In the genomic region with DNA sequence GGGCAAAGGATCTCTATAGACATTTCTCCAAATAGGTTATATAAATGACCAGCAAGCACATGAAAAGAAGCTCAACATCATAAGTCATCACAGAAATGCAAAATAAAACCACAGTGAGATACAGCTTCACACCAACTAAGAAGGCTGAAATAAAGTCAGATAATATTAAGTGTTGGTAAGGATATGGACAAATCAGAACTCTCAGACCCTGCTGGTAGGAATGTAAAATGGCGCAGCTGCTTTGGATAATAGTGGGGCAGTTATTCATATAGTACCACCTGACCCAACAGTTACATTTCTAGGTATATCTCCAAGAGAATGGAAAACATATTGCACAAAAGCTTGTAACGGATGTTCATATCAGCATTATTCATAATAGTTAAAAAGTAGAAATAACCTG, we compare ENCODE assay signal across 1 cellular context.
TF ChIP-seq lines count a peak whose summit lies in the region.

No MANE protein-coding gene starts in this region.

TF ChIP-seq in HepG2, 621 proteins besides CTCF, POLR2A, EP300 and RAD21:
- TF ChIP-seq, protein P1, sequence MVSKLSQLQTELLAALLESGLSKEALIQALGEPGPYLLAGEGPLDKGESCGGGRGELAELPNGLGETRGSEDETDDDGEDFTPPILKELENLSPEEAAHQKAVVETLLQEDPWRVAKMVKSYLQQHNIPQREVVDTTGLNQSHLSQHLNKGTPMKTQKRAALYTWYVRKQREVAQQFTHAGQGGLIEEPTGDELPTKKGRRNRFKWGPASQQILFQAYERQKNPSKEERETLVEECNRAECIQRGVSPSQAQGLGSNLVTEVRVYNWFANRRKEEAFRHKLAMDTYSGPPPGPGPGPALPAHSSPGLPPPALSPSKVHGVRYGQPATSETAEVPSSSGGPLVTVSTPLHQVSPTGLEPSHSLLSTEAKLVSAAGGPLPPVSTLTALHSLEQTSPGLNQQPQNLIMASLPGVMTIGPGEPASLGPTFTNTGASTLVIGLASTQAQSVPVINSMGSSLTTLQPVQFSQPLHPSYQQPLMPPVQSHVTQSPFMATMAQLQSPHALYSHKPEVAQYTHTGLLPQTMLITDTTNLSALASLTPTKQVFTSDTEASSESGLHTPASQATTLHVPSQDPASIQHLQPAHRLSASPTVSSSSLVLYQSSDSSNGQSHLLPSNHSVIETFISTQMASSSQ (IDR thresholded peaks at IDR 0.05; ENCODE audit: low read depth): no peak
- TF ChIP-seq, protein P1 (CRISPR knock-in tag; IDR thresholded peaks at IDR 0.05; ENCODE audit: borderline replicate concordance): no peak
- TF ChIP-seq, protein P2, sequence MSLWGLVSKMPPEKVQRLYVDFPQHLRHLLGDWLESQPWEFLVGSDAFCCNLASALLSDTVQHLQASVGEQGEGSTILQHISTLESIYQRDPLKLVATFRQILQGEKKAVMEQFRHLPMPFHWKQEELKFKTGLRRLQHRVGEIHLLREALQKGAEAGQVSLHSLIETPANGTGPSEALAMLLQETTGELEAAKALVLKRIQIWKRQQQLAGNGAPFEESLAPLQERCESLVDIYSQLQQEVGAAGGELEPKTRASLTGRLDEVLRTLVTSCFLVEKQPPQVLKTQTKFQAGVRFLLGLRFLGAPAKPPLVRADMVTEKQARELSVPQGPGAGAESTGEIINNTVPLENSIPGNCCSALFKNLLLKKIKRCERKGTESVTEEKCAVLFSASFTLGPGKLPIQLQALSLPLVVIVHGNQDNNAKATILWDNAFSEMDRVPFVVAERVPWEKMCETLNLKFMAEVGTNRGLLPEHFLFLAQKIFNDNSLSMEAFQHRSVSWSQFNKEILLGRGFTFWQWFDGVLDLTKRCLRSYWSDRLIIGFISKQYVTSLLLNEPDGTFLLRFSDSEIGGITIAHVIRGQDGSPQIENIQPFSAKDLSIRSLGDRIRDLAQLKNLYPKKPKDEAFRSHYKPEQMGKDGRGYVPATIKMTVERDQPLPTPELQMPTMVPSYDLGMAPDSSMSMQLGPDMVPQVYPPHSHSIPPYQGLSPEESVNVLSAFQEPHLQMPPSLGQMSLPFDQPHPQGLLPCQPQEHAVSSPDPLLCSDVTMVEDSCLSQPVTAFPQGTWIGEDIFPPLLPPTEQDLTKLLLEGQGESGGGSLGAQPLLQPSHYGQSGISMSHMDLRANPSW (CRISPR knock-in tag; IDR thresholded peaks at IDR 0.05; ENCODE audit: borderline replicate concordance): no peak
- TF ChIP-seq LCORL (IDR thresholded peaks at IDR 0.05) (no peak), LCORL (CRISPR knock-in tag; IDR thresholded peaks at IDR 0.05) (no peak), ISL2 (CRISPR knock-in tag; IDR thresholded peaks at IDR 0.05) (no peak), TEAD3 (CRISPR knock-in tag; optimal IDR thresholded peaks at IDR 0.05; ENCODE audit: borderline replicate concordance) (peak; percentile 97), ZNF7 (CRISPR knock-in tag; IDR thresholded peaks at IDR 0.05) (peak; percentile 99), SCMH1 (CRISPR knock-in tag; IDR thresholded peaks at IDR 0.05; ENCODE audit: borderline replicate concordance) (no peak), RFX1 (IDR thresholded peaks at IDR 0.05) (no peak), ZFX (CRISPR knock-in tag; IDR thresholded peaks at IDR 0.05; ENCODE audit: low read depth) (no peak), ZNF788 (CRISPR knock-in tag; IDR thresholded peaks at IDR 0.05; ENCODE audit: borderline replicate concordance) (no peak), ZMYM2 (CRISPR knock-in tag; IDR thresholded peaks at IDR 0.05) (0 out of 2 replicates have a peak, but pooled peaks have one; percentile 24), KLF12 (CRISPR knock-in tag; IDR thresholded peaks at IDR 0.05; ENCODE audit: borderline replicate concordance) (no peak), ZNF557 (CRISPR knock-in tag; IDR thresholded peaks at IDR 0.05) (no peak), BRD4 (CRISPR knock-in tag; IDR thresholded peaks at IDR 0.05) (no peak), HIVEP1 (CRISPR knock-in tag; IDR thresholded peaks at IDR 0.05) (no peak), ZFP82 (CRISPR knock-in tag; IDR thresholded peaks at IDR 0.05; ENCODE audit: borderline replicate concordance) (no peak), ZNF550 (CRISPR knock-in tag; IDR thresholded peaks at IDR 0.05; ENCODE audit: borderline replicate concordance) (no peak), ZFP36 (IDR thresholded peaks at IDR 0.05; ENCODE audit: borderline replicate concordance, low read depth, low read length, partially characterized antibody) (peak; percentile 74)
- TF ChIP-seq, protein P3, sequence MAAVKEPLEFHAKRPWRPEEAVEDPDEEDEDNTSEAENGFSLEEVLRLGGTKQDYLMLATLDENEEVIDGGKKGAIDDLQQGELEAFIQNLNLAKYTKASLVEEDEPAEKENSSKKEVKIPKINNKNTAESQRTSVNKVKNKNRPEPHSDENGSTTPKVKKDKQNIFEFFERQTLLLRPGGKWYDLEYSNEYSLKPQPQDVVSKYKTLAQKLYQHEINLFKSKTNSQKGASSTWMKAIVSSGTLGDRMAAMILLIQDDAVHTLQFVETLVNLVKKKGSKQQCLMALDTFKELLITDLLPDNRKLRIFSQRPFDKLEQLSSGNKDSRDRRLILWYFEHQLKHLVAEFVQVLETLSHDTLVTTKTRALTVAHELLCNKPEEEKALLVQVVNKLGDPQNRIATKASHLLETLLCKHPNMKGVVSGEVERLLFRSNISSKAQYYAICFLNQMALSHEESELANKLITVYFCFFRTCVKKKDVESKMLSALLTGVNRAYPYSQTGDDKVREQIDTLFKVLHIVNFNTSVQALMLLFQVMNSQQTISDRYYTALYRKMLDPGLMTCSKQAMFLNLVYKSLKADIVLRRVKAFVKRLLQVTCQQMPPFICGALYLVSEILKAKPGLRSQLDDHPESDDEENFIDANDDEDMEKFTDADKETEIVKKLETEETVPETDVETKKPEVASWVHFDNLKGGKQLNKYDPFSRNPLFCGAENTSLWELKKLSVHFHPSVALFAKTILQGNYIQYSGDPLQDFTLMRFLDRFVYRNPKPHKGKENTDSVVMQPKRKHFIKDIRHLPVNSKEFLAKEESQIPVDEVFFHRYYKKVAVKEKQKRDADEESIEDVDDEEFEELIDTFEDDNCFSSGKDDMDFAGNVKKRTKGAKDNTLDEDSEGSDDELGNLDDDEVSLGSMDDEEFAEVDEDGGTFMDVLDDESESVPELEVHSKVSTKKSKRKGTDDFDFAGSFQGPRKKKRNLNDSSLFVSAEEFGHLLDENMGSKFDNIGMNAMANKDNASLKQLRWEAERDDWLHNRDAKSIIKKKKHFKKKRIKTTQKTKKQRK (IDR thresholded peaks at IDR 0.05; ENCODE audit: low read length): no peak
- TF ChIP-seq, protein P4, sequence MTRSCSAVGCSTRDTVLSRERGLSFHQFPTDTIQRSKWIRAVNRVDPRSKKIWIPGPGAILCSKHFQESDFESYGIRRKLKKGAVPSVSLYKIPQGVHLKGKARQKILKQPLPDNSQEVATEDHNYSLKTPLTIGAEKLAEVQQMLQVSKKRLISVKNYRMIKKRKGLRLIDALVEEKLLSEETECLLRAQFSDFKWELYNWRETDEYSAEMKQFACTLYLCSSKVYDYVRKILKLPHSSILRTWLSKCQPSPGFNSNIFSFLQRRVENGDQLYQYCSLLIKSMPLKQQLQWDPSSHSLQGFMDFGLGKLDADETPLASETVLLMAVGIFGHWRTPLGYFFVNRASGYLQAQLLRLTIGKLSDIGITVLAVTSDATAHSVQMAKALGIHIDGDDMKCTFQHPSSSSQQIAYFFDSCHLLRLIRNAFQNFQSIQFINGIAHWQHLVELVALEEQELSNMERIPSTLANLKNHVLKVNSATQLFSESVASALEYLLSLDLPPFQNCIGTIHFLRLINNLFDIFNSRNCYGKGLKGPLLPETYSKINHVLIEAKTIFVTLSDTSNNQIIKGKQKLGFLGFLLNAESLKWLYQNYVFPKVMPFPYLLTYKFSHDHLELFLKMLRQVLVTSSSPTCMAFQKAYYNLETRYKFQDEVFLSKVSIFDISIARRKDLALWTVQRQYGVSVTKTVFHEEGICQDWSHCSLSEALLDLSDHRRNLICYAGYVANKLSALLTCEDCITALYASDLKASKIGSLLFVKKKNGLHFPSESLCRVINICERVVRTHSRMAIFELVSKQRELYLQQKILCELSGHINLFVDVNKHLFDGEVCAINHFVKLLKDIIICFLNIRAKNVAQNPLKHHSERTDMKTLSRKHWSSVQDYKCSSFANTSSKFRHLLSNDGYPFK (CRISPR knock-in tag; IDR thresholded peaks at IDR 0.05; ENCODE audit: borderline replicate concordance): no peak
TF ChIP-seq in HepG2: peak in this region for 4.
